5 cellular contexts compared by ENCODE assay signal in the genomic region with DNA sequence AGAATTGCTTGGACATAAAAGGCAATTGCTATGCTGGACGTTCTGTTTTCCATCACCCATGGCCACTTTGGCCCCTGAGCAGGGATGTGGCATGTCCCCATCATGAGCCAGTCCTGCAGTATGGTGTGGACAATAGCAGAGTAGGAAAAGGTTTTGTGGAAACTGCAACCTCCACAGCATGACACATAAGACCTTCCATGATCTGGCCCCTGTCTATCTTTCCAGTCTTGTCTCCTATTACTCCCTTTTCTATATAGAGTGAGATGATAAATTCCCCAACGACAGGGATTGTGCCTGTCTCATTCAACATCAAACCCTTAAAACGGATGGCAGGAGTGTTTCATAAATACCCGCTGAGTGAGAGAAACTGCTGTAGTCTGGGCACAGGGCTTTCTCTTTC.
"Had no signal": no experiment of that assay in that cellular context is flagged by ENCODE, and none has a peak within 500 bp of the region (broad histone marks: within the 10 kb centered on the region; RNA-seq: fewer than 3 reads in every experiment).

No MANE protein-coding gene starts in this region.

- H3K27ac Mint-ChIP-seq: IgD-negative memory B cell had no signal

- H3K36me3 Mint-ChIP-seq: IgD-negative memory B cell had no signal

- H3K27ac ChIP-seq: HL-60 had no signal

- DNase-seq: IMR-90 had no signal

- H3K4me3 Mint-ChIP-seq: IgD-negative memory B cell had no signal

- H3K4me1 Mint-ChIP-seq: IgD-negative memory B cell had no signal

- H3K4me3 ChIP-seq: K562 had no signal

- ATAC-seq: HepG2, K562 had no signal
